In genomic region chr18:47930844-47931706, GRCh38 we compare ENCODE assay signal across 1 cellular context.
TF ChIP-seq lines count a peak whose summit lies in the region.

No MANE protein-coding gene starts in this region.

TF ChIP-seq in HepG2, 621 proteins besides CTCF, POLR2A, EP300 and RAD21 (continued from another document and continues in another):
- TF ChIP-seq E2F1 (CRISPR knock-in tag; IDR thresholded peaks at IDR 0.05) (peak; percentile 81), RFX3 (CRISPR knock-in tag; IDR thresholded peaks at IDR 0.05) (no peak), TBL1XR1 (IDR thresholded peaks at IDR 0.05; ENCODE audit: borderline replicate concordance, low read length, partially characterized antibody) (no peak), ZNF597 (CRISPR knock-in tag; IDR thresholded peaks at IDR 0.05) (no peak), PAX8 (CRISPR knock-in tag; IDR thresholded peaks at IDR 0.05; ENCODE audit: borderline replicate concordance) (no peak), ZNF512B (CRISPR knock-in tag; IDR thresholded peaks at IDR 0.05; ENCODE audit: borderline replicate concordance) (0 out of 2 replicates have a peak, but pooled peaks have one; percentile 40), ONECUT2 (CRISPR knock-in tag; IDR thresholded peaks at IDR 0.05) (no peak; the same call in 1 of the 2 replicates), GATAD2A (CRISPR knock-in tag; IDR thresholded peaks at IDR 0.05) (0 out of 2 replicates have a peak, but pooled peaks have one; percentile 12), MIER2 (CRISPR knock-in tag; IDR thresholded peaks at IDR 0.05) (no peak), SNAI1 (CRISPR knock-in tag; IDR thresholded peaks at IDR 0.05; ENCODE audit: borderline replicate concordance) (peak; percentile 71; the same call in 1 of the 2 replicates), SETDB1 (CRISPR knock-in tag; IDR thresholded peaks at IDR 0.05; ENCODE audit: borderline replicate concordance) (no peak), POLR2G (IDR thresholded peaks at IDR 0.05; ENCODE audit: low read depth, low read length) (peak; percentile 79), ZNF615 (CRISPR knock-in tag; IDR thresholded peaks at IDR 0.05; ENCODE audit: borderline replicate concordance) (no peak), CHD2 (IDR thresholded peaks at IDR 0.05; ENCODE audit: low read depth, low read length) (no peak), ZNF446 (CRISPR knock-in tag; IDR thresholded peaks at IDR 0.05) (peak; percentile 89; the same call in 1 of the 2 replicates), KLF16 (CRISPR knock-in tag; IDR thresholded peaks at IDR 0.05) (peak; percentile 31 to 60; a peak in 1 of 4 replicates), GRHL1 (CRISPR knock-in tag; conservative IDR thresholded peaks at IDR 0.05) (no peak), PHF20 (CRISPR knock-in tag; IDR thresholded peaks at IDR 0.05) (peak; percentile 61), ZNF737 (CRISPR knock-in tag; IDR thresholded peaks at IDR 0.05; ENCODE audit: borderline replicate concordance) (no peak; the same call in 1 of the 2 replicates), KAT8 (CRISPR knock-in tag; IDR thresholded peaks at IDR 0.05) (no peak), MED13 (CRISPR knock-in tag; IDR thresholded peaks at IDR 0.05) (peak; percentile 76), ZNF17 (CRISPR knock-in tag; IDR thresholded peaks at IDR 0.05) (no peak), REPIN1 (CRISPR knock-in tag; IDR thresholded peaks at IDR 0.05; ENCODE audit: borderline replicate concordance, low read depth) (peak; percentile 61; the same call in 1 of the 2 replicates), ZXDC (CRISPR knock-in tag; IDR thresholded peaks at IDR 0.05) (peak; percentile 84; the same call in 1 of the 2 replicates), ZNF546 (CRISPR knock-in tag; conservative IDR thresholded peaks at IDR 0.05) (peak; percentile 89; the same call in 1 of the 2 replicates), JUNB (CRISPR knock-in tag; IDR thresholded peaks at IDR 0.05; ENCODE audit: borderline replicate concordance) (no peak), TEAD2 (CRISPR knock-in tag; IDR thresholded peaks at IDR 0.05) (peak; percentile 76; the same call in 1 of the 2 replicates), SMARCC2 (IDR thresholded peaks at IDR 0.05) (no peak), NR2F2 (IDR thresholded peaks at IDR 0.05; ENCODE audit: borderline replicate concordance, low read depth) (no peak), CBFB (CRISPR knock-in tag; IDR thresholded peaks at IDR 0.05) (peak; percentile 57), ZBTB37 (CRISPR knock-in tag; IDR thresholded peaks at IDR 0.05) (no peak), CHCHD3 (CRISPR knock-in tag; IDR thresholded peaks at IDR 0.05) (peak; percentile 84), ZNF350 (CRISPR knock-in tag; IDR thresholded peaks at IDR 0.05; ENCODE audit: borderline replicate concordance, low read depth) (peak; percentile 83), NR2F6 (IDR thresholded peaks at IDR 0.05) (no peak), NR2F6 (CRISPR knock-in tag; IDR thresholded peaks at IDR 0.05) (no peak), KLF13 (CRISPR knock-in tag; IDR thresholded peaks at IDR 0.05) (no peak), ZNF343 (CRISPR knock-in tag; IDR thresholded peaks at IDR 0.05) (peak; percentile 84; the same call in 1 of the 2 replicates), ATF7-NPFF (CRISPR knock-in tag; IDR thresholded peaks at IDR 0.05; ENCODE audit: low read depth) (peak; percentile 93; the same call in 1 of the 2 replicates), CREM (IDR thresholded peaks at IDR 0.05) (no peak), CREM (CRISPR knock-in tag; IDR thresholded peaks at IDR 0.05) (no peak), ZNF792 (CRISPR knock-in tag; IDR thresholded peaks at IDR 0.05) (no peak), THAP8 (CRISPR knock-in tag; IDR thresholded peaks at IDR 0.05; ENCODE audit: borderline replicate concordance) (0 out of 2 replicates have a peak, but pooled peaks have one; percentile 52), ZSCAN22 (CRISPR knock-in tag; IDR thresholded peaks at IDR 0.05) (no peak), ZNF121 (CRISPR knock-in tag; IDR thresholded peaks at IDR 0.05) (no peak), TCF7L2 (IDR thresholded peaks at IDR 0.05; ENCODE audit: low read depth, low read length) (no peak), TBP (CRISPR knock-in tag; IDR thresholded peaks at IDR 0.05) (no peak), ARID3A (IDR thresholded peaks at IDR 0.05; ENCODE audit: low read depth, low read length) (no peak), ZNF605 (CRISPR knock-in tag; IDR thresholded peaks at IDR 0.05) (peak; percentile 84), SMAD3 (CRISPR knock-in tag; IDR thresholded peaks at IDR 0.05) (0 out of 2 replicates have a peak, but pooled peaks have one; percentile 37), RBM39 (IDR thresholded peaks at IDR 0.05; ENCODE audit: low read depth, low read length, poor library complexity, severe bottlenecking) (peak; percentile 94), NR2C2 (CRISPR knock-in tag; IDR thresholded peaks at IDR 0.05; ENCODE audit: borderline replicate concordance) (no peak), ZNF550 (CRISPR knock-in tag; IDR thresholded peaks at IDR 0.05; ENCODE audit: borderline replicate concordance) (no peak; the same call in 1 of the 2 replicates), PAXIP1 (CRISPR knock-in tag; conservative IDR thresholded peaks at IDR 0.05) (0 out of 2 replicates have a peak, but pooled peaks have one; percentile 34), HNRNPUL1 (IDR thresholded peaks at IDR 0.05; ENCODE audit: low read depth, low read length) (no peak), MAFG (CRISPR knock-in tag; IDR thresholded peaks at IDR 0.05) (no peak)
